In genomic region chr16:48632137-48632774, GRCh38 we compare ENCODE assay signal across 1 cellular context.
A peak's percentile ranks its signal among the peaks of the same experiment; 100 is the strongest.
TF ChIP-seq lines count a peak whose summit lies in the region.

No MANE protein-coding gene starts in this region.

TF ChIP-seq in HepG2, 621 proteins besides CTCF, POLR2A, EP300 and RAD21 (continued from another document and continues in another):
- TF ChIP-seq ZNF407 (CRISPR knock-in tag; IDR thresholded peaks at IDR 0.05; ENCODE audit: not compliant biosample characterization), result no peak
- TF ChIP-seq ZNF451 (CRISPR knock-in tag; IDR thresholded peaks at IDR 0.05), result no peak
- TF ChIP-seq ZNF790 (CRISPR knock-in tag; IDR thresholded peaks at IDR 0.05; ENCODE audit: borderline replicate concordance), result no peak
- TF ChIP-seq ELF3 (CRISPR knock-in tag; IDR thresholded peaks at IDR 0.05), result no peak; the same call in 1 of the 2 replicates
- peak; percentile 33; the same call in 1 of the 2 replicates for TF ChIP-seq KMT2B (CRISPR knock-in tag; IDR thresholded peaks at IDR 0.05)
- TF ChIP-seq JDP2 (CRISPR knock-in tag; IDR thresholded peaks at IDR 0.05; ENCODE audit: borderline replicate concordance), result no peak
- 0 out of 2 replicates have a peak, but pooled peaks have one; percentile 46 for TF ChIP-seq ZNF263 (CRISPR knock-in tag; IDR thresholded peaks at IDR 0.05)
- no peak for TF ChIP-seq REL (CRISPR knock-in tag; conservative IDR thresholded peaks at IDR 0.05)
- no peak for TF ChIP-seq IRF9 (CRISPR knock-in tag; IDR thresholded peaks at IDR 0.05; ENCODE audit: borderline replicate concordance)
- TF ChIP-seq ARID2 (CRISPR knock-in tag; IDR thresholded peaks at IDR 0.05; ENCODE audit: borderline replicate concordance), result no peak
- TF ChIP-seq ZFY (CRISPR knock-in tag; IDR thresholded peaks at IDR 0.05), result peak; percentile 57
- TF ChIP-seq ZNF83 (CRISPR knock-in tag; IDR thresholded peaks at IDR 0.05; ENCODE audit: borderline replicate concordance), result no peak
- TF ChIP-seq RFX3 (CRISPR knock-in tag; IDR thresholded peaks at IDR 0.05), result no peak
- TF ChIP-seq ZFP36L2 (CRISPR knock-in tag; IDR thresholded peaks at IDR 0.05), result no peak
- TF ChIP-seq ZNF318 (CRISPR knock-in tag; IDR thresholded peaks at IDR 0.05), result no peak
- no peak for TF ChIP-seq HBP1 (CRISPR knock-in tag; IDR thresholded peaks at IDR 0.05; ENCODE audit: low read depth)
- TF ChIP-seq ZBTB34 (CRISPR knock-in tag; IDR thresholded peaks at IDR 0.05), result no peak
- TF ChIP-seq ZNF572 (CRISPR knock-in tag; IDR thresholded peaks at IDR 0.05), result no peak
- TF ChIP-seq ZNF670 (CRISPR knock-in tag; IDR thresholded peaks at IDR 0.05; ENCODE audit: borderline replicate concordance), result no peak
- TF ChIP-seq CBFB (CRISPR knock-in tag; IDR thresholded peaks at IDR 0.05), result no peak
- no peak for TF ChIP-seq ZNF253 (CRISPR knock-in tag; IDR thresholded peaks at IDR 0.05; ENCODE audit: borderline replicate concordance)
- TF ChIP-seq ZNF652 (CRISPR knock-in tag; IDR thresholded peaks at IDR 0.05; ENCODE audit: borderline replicate concordance, low read depth), result no peak
- TF ChIP-seq ZNF777 (CRISPR knock-in tag; IDR thresholded peaks at IDR 0.05), result no peak
- no peak for TF ChIP-seq DBP (CRISPR knock-in tag; IDR thresholded peaks at IDR 0.05; ENCODE audit: not compliant biosample characterization)
- no peak for TF ChIP-seq PRPF4 (IDR thresholded peaks at IDR 0.05; ENCODE audit: low read depth, low read length, poor library complexity, severe bottlenecking)
- 0 out of 2 replicates have a peak, but pooled peaks have one; percentile 4 for TF ChIP-seq HNF4A (CRISPR knock-in tag; IDR thresholded peaks at IDR 0.05)
- TF ChIP-seq MIXL1 (CRISPR knock-in tag; IDR thresholded peaks at IDR 0.05), result no peak
- no peak for TF ChIP-seq DMTF1 (CRISPR knock-in tag; IDR thresholded peaks at IDR 0.05)
- no peak for TF ChIP-seq ZNF333 (CRISPR knock-in tag; IDR thresholded peaks at IDR 0.05; ENCODE audit: borderline replicate concordance)
